11 cellular contexts compared by ENCODE assay signal in the genomic region with DNA sequence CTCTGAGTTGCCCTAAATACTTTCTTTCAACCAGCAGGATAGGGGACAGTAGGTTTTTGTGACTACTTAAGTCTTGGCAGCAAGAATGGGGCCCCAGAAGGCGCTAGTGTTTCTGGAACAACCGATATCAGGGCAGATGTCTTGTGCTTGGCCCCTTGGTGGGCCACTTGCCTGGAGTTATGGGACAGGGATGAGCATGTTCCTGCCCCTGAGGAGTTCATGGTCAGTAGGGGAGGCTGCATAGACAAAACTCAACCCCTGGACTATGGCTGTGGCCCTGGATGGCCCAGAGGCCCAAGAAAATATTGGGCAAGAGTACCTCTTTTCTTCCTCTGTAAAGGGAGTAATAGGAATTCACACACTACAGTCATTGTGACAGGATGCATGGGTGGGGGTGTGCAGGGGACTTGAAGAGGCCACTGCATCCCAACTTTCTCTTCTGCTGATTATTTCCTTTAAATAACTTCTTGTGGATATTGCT. TPM values are rescaled to one million over a fixed set of nuclear protein-coding genes. Genes with fewer than 3 reads are reported as not detected.
A peak's percentile ranks its signal among the peaks of the same experiment; 100 is the strongest.
DNase-seq lines count a peak whose midpoint lies in the region; ATAC-seq and TF ChIP-seq lines count a peak whose summit lies in the region.
"Had no signal": no experiment of that assay in that cellular context is flagged by ENCODE, and none has a peak within 500 bp of the region (broad histone marks: within the 10 kb centered on the region; RNA-seq: fewer than 3 reads in every experiment).

No MANE protein-coding gene starts in this region.

- H3K4me3 ChIP-seq in A673 (ENCODE audit: low read depth, low read length, poor library complexity, severe bottlenecking): no peak overlapping the region
- no peak overlapping the region for H3K4me3 ChIP-seq in cardiac fibroblast (replicated peaks in 1 of 2; ENCODE audit: low read depth in 2 of 2, low read length in 2 of 2)

- DNase-seq in A673 (ENCODE audit: low spot score) (peak; percentile 6), HFFc6 (no peak), cardiac fibroblast (ENCODE audit: low read depth in 2 of 2) (peak; percentile 20 to 36), mesothelial cell of epicardium (ENCODE audit: low spot score in 2 of 2, unreplicated experiment in 2 of 2) (no peak), NCI-H2107 treated with DMSO at 0.1 percent for 48 hours (lab: John Stamatoyannopoulos, UW; ENCODE audit: unreplicated experiment) (no peak)
- no peak for DNase-seq in effector CD8-positive, alpha-beta T cell (lab: John Stamatoyannopoulos, UW)
- DNase-seq in stimulated activated CD4-positive, alpha-beta T cell treated with anti-CD3 and anti-CD28 coated beads, Interleukin-4, amount 100 ng/mL, for 1 hour: no peak
- DNase-seq: activated naive CD4-positive, alpha-beta T cell treated with anti-CD3 and anti-CD28 coated beads, Interleukin-2, amount 10 ng/mL, durations not matched to agents 7 days and 5 days; CD4-positive, alpha-beta T cell had no signal

- no peak for ATAC-seq in GM21723 (IDR thresholded peaks at IDR 0.05; ENCODE audit: unreplicated experiment)

- no peak for TF ChIP-seq CTCF in A673 (conservative IDR thresholded peaks at IDR 0.05; ENCODE audit: low read depth, low read length)
- no peak for TF ChIP-seq CTCF in HFFc6 (IDR thresholded peaks at IDR 0.05)
- no peak for TF ChIP-seq CTCF in cardiac fibroblast (IDR thresholded peaks at IDR 0.05; ENCODE audit: low read depth, low read length)
- no peak for TF ChIP-seq CTCF in mesothelial cell of epicardium (IDR thresholded peaks at IDR 0.05; ENCODE audit: unreplicated experiment)

- H3K27me3 ChIP-seq in A673 (replicated peaks; ENCODE audit: insufficient read depth, low read depth, low read length, poor library complexity): no peaks in the 10 kb centered on the region

- H3K9me3 ChIP-seq in A673 (ENCODE audit: low read depth, low read length, poor library complexity, severe bottlenecking): peaks cover 5% of the 10 kb centered on the region

- H3K27ac Mint-ChIP-seq in HFFc6 (peak overlapping the region; percentile 97), mesothelial cell of epicardium (peak overlapping the region; percentile 97)
- H3K27ac Mint-ChIP-seq: activated CD4-positive, alpha-beta T cell treated with anti-CD3 and anti-CD28 coated beads for 36 hours; activated naive CD4-positive, alpha-beta T cell treated with anti-CD3 and anti-CD28 coated beads, Interleukin-2, amount 10 ng/mL, durations not matched to agents 7 days and 5 days; CD4-positive, alpha-beta T cell had no signal

- peaks cover 7% of the 10 kb centered on the region for H3K36me3 Mint-ChIP-seq in HFFc6 (ENCODE audit: low read depth)
- H3K36me3 Mint-ChIP-seq in mesothelial cell of epicardium: peaks cover 7% of the 10 kb centered on the region
- H3K36me3 Mint-ChIP-seq: activated naive CD4-positive, alpha-beta T cell treated with anti-CD3 and anti-CD28 coated beads, Interleukin-2, amount 10 ng/mL, durations not matched to agents 7 days and 5 days had no signal

- no peak overlapping the region for H3K27ac ChIP-seq in A673 (ENCODE audit: low read depth, low read length, poor library complexity, severe bottlenecking)

- CTCF ChIA-PET in A673 (lab: Charles Lee): no interaction called here

- H3K9me3 Mint-ChIP-seq in HFFc6 (peaks cover 6% of the 10 kb centered on the region), mesothelial cell of epicardium (peaks cover 13% of the 10 kb centered on the region)

- H3K4me1 Mint-ChIP-seq in HFFc6 (ENCODE audit: low read depth) (peaks cover 69% of the 10 kb centered on the region), mesothelial cell of epicardium (peaks cover 24% of the 10 kb centered on the region)
- H3K4me1 Mint-ChIP-seq: activated naive CD4-positive, alpha-beta T cell treated with anti-CD3 and anti-CD28 coated beads, Interleukin-2, amount 10 ng/mL, durations not matched to agents 7 days and 5 days had no signal

- H3K4me3 Mint-ChIP-seq in HFFc6 (peak overlapping the region; percentile 77), mesothelial cell of epicardium (no peak overlapping the region)
- H3K4me3 Mint-ChIP-seq: activated CD4-positive, alpha-beta T cell treated with anti-CD3 and anti-CD28 coated beads for 36 hours; activated naive CD4-positive, alpha-beta T cell treated with anti-CD3 and anti-CD28 coated beads, Interleukin-2, amount 10 ng/mL, durations not matched to agents 7 days and 5 days; CD4-positive, alpha-beta T cell had no signal

- no TSS peak for BruUV-seq in A673 (replicated peaks; lab: Mats Ljungman, UMichigan)

- intact Hi-C loops in A673 (cut with micrococcal nuclease; ENCODE audit: unreplicated experiment): no loop called here

- POLR2A ChIA-PET in A673 (lab: Charles Lee; ENCODE audit: low non-redundant PET): no interaction called here

- H3K4me1 ChIP-seq in A673 (ENCODE audit: insufficient read depth, low read length, poor library complexity, severe bottlenecking): no peaks in the 10 kb centered on the region

- no peaks in the 10 kb centered on the region for H3K36me3 ChIP-seq in A673 (ENCODE audit: insufficient read depth, low read length, poor library complexity, severe bottlenecking)

- H3K27me3 Mint-ChIP-seq in HFFc6 (ENCODE audit: insufficient read depth) (no peaks in the 10 kb centered on the region; the same call in 1 of the 2 replicates), mesothelial cell of epicardium (ENCODE audit: low read depth) (no peaks in the 10 kb centered on the region)
- H3K27me3 Mint-ChIP-seq: activated CD4-positive, alpha-beta T cell treated with anti-CD3 and anti-CD28 coated beads for 36 hours; activated naive CD4-positive, alpha-beta T cell treated with anti-CD3 and anti-CD28 coated beads, Interleukin-2, amount 10 ng/mL, durations not matched to agents 7 days and 5 days; CD4-positive, alpha-beta T cell had no signal

RNA-seq across cellular contexts. Expression of a gene that starts 57.7 kb away (rescaled TPM):
- total RNA-seq in A673 (2021) (0.81 and 1.1 TPM in 2 replicates), mesothelial cell of epicardium (1,085 to 1,177 TPM (median 1,171 TPM) in 3 replicates)
- 100 to 1,000 TPM; 797 to 983 (median 926) TPM for total RNA-seq in HFFc6 (2021; fragmentation: NEBNext Ultra II Directional; extraction: Animal tissue kit (Norgen Biotek cat#: 25700))

Comparison
In these comparisons a context has a peak if more than half of its experiments do, and no peak if none do; other contexts are left out.
1. DNase-seq: peak in A673 (single experiment) and cardiac fibroblast (2 of 2); none in HFFc6 (single experiment), mesothelial cell of epicardium (0 of 2), NCI-H2107 treated with DMSO at 0.1 percent for 48 hours (single experiment), effector CD8-positive, alpha-beta T cell (single experiment) and stimulated activated CD4-positive, alpha-beta T cell treated with anti-CD3 and anti-CD28 coated beads, Interleukin-4, amount 100 ng/mL, for 1 hour (single experiment).
2. RNA of a gene that starts 57.7 kb away (total RNA-seq): 1,085 to 1,177 TPM in mesothelial cell of epicardium and 797 to 983 TPM in HFFc6; 0.81 to 1.1 TPM in A673; every median in the first group is over 100 times any median in the second.